ENCODE assay signal across 9 cellular contexts in genomic region chr14:65098586-65098985, GRCh38. TPM values are rescaled to one million over a fixed set of nuclear protein-coding genes. Genes with fewer than 3 reads are reported as not detected.
DNase-seq lines count a peak whose midpoint lies in the region; ATAC-seq and TF ChIP-seq lines count a peak whose summit lies in the region.
"Had no signal": no experiment of that assay in that cellular context is flagged by ENCODE, and none has a peak within 500 bp of the region (broad histone marks: within the 10 kb centered on the region; RNA-seq: fewer than 3 reads in every experiment).

No MANE protein-coding gene starts in this region.

- CTCF ChIA-PET in CD8-positive, alpha-beta T cell (lab: Charles Lee) = interaction anchor here (1.0 to 1.4 kb wide), 3 partner anchors 16 to 114 kb away, joined by 3 read pairs; no protein-coding TSS in a partner anchor
- CTCF ChIA-PET in naive thymus-derived CD4-positive, alpha-beta T cell (lab: Charles Lee) = no interaction called here

- peak overlapping the region; percentile 39 for H3K27ac ChIP-seq in CD8-positive, alpha-beta T cell (ENCODE audit: low read depth, low read length)
- H3K27ac ChIP-seq in naive thymus-derived CD4-positive, alpha-beta T cell (ENCODE audit: low read depth, low read length) = peak overlapping the region; percentile 65

- no peaks in the 10 kb centered on the region for H3K9me3 Mint-ChIP-seq in CD8-positive, alpha-beta T cell
- H3K9me3 Mint-ChIP-seq in naive thymus-derived CD4-positive, alpha-beta T cell = peaks cover 0 to 4% (median 0%) of the 10 kb centered on the region in 11 donors

- no peaks in the 10 kb centered on the region for H3K9me3 ChIP-seq in CD8-positive, alpha-beta T cell (ENCODE audit: low read length)
- H3K9me3 ChIP-seq in naive thymus-derived CD4-positive, alpha-beta T cell (ENCODE audit: control insufficient read depth in 2 of 3, low read length in 3 of 3) = no peaks in the 10 kb centered on the region
- no peaks in the 10 kb centered on the region for H3K9me3 ChIP-seq in MG63

- peaks cover 77% of the 10 kb centered on the region for H3K4me1 Mint-ChIP-seq in CD8-positive, alpha-beta T cell (ENCODE audit: low read depth)
- H3K4me1 Mint-ChIP-seq in naive thymus-derived CD4-positive, alpha-beta T cell = peaks cover 56 to 82% (median 79%) of the 10 kb centered on the region in 7 donors

- TF ChIP-seq CTCF in CD8-positive, alpha-beta T cell (IDR thresholded peaks at IDR 0.05) = no peak

- H3K27ac Mint-ChIP-seq in CD8-positive, alpha-beta T cell = peak overlapping the region; percentile 90
- peak overlapping the region; percentile 73 to 99 (median 92) for H3K27ac Mint-ChIP-seq in naive thymus-derived CD4-positive, alpha-beta T cell

- intact Hi-C loops in CD8-positive, alpha-beta T cell (cut with DNase I, micrococcal nuclease) = no loop called here
- intact Hi-C loops in naive thymus-derived CD4-positive, alpha-beta T cell (cut with micrococcal nuclease) = loop anchor here in 1 of 2 donors (1.0 to 5.0 kb wide), 3 partner anchors 14 to 184 kb away; partner anchors contain the start of gene CHURC1

- H3K4me3 ChIP-seq in CD8-positive, alpha-beta T cell (ENCODE audit: low read depth, low read length) = peak overlapping the region; percentile 40
- H3K4me3 ChIP-seq in naive thymus-derived CD4-positive, alpha-beta T cell (ENCODE audit: low read length) = peak overlapping the region; percentile 39
- no peak overlapping the region for H3K4me3 ChIP-seq in MG63

- peaks cover 67% of the 10 kb centered on the region for H3K36me3 Mint-ChIP-seq in CD8-positive, alpha-beta T cell
- peaks cover 4 to 49% (median 32%) of the 10 kb centered on the region in 5 donors for H3K36me3 Mint-ChIP-seq in naive thymus-derived CD4-positive, alpha-beta T cell

- no peak for ATAC-seq in CD8-positive, alpha-beta T cell
- no peak for ATAC-seq in naive thymus-derived CD4-positive, alpha-beta T cell
- no peak for ATAC-seq in GM21825 (IDR thresholded peaks at IDR 0.05; ENCODE audit: unreplicated experiment)

- peaks cover 67% of the 10 kb centered on the region for H3K4me1 ChIP-seq in CD8-positive, alpha-beta T cell (ENCODE audit: insufficient read depth, low read length)
- peaks cover 34 to 67% of the 10 kb centered on the region in 2 donors for H3K4me1 ChIP-seq in naive thymus-derived CD4-positive, alpha-beta T cell (ENCODE audit: control insufficient read depth in 2 of 2, insufficient read depth in 2 of 2, low read length in 2 of 2)

- H3K36me3 ChIP-seq in CD8-positive, alpha-beta T cell (ENCODE audit: insufficient read depth, low read length) = peaks cover 14% of the 10 kb centered on the region
- peaks cover under 1 to 18% (median 8%) of the 10 kb centered on the region in 3 experiments for H3K36me3 ChIP-seq in naive thymus-derived CD4-positive, alpha-beta T cell (ENCODE audit: control insufficient read depth in 2 of 3, insufficient read depth in 3 of 3, low read length in 3 of 3)
- H3K36me3 ChIP-seq in MG63 = peaks cover 25% of the 10 kb centered on the region

- DNase-seq in CD8-positive, alpha-beta T cell = no peak
- peak; percentile 86 for DNase-seq in MV-4-11 (lab: John Stamatoyannopoulos, UW)
- peak; percentile 59 for DNase-seq in central memory CD4-positive, alpha-beta T cell
- DNase-seq in naive thymus-derived CD4-positive, alpha-beta T cell = peak in 7 of 9 donors; percentile 43 to 67 (median 57)
- DNase-seq in amygdala (lab: John Stamatoyannopoulos, UW) = no peak
- no peak for DNase-seq in MG63
- DNase-seq in NCI-H226 = no peak
- DNase-seq: activated CD8-positive, alpha-beta memory T cell treated with anti-CD3 and anti-CD28 coated beads, Interleukin-2, amount 50 U/mL, for 48 hours had no signal

- POLR2A ChIA-PET in CD8-positive, alpha-beta T cell (lab: Charles Lee) = interaction anchor here (0.6 to 1.2 kb wide), 3 partner anchors 10 to 38 kb away, joined by 3 read pairs; no protein-coding TSS in a partner anchor
- POLR2A ChIA-PET in naive thymus-derived CD4-positive, alpha-beta T cell (lab: Charles Lee) = interaction anchor here (0.8 to 2.2 kb wide), 4 partner anchors 9 to 596 kb away, joined by 3 to 9 read pairs (median 4); no protein-coding TSS in a partner anchor

- H3K27me3 Mint-ChIP-seq in CD8-positive, alpha-beta T cell (ENCODE audit: low read depth) = no peaks in the 10 kb centered on the region
- peaks cover 0 to 3% (median 0%) of the 10 kb centered on the region in 5 donors for H3K27me3 Mint-ChIP-seq in naive thymus-derived CD4-positive, alpha-beta T cell

- H3K27me3 ChIP-seq in CD8-positive, alpha-beta T cell (ENCODE audit: insufficient read depth, low read length) = no peaks in the 10 kb centered on the region
- no peaks in the 10 kb centered on the region for H3K27me3 ChIP-seq in naive thymus-derived CD4-positive, alpha-beta T cell (ENCODE audit: control insufficient read depth in 2 of 2, insufficient read depth in 2 of 2, low read length in 2 of 2)
- no peaks in the 10 kb centered on the region for H3K27me3 ChIP-seq in MG63

- H3K4me3 Mint-ChIP-seq in CD8-positive, alpha-beta T cell = peak overlapping the region; percentile 81
- H3K4me3 Mint-ChIP-seq in naive thymus-derived CD4-positive, alpha-beta T cell = peak overlapping the region; percentile 67 to 93 (median 89)

RNA-seq across cellular contexts. Expression of gene MAX, which starts 3.7 kb away (rescaled TPM):
- total RNA-seq in CD8-positive, alpha-beta T cell = 100 to 1,000 TPM; 143 to 153 TPM
- total RNA-seq in naive thymus-derived CD4-positive, alpha-beta T cell = 100 to 1,000 TPM; 164 to 236 (median 202) TPM
- polyA plus RNA-seq in naive thymus-derived CD4-positive, alpha-beta T cell = 100 to 1,000 TPM; 145 to 158 TPM
- total RNA-seq in MG63 (2014; rRNA removed; shearing (Covaris generic); ENCODE audit: low replicate concordance) = 26.6 and 30.8 TPM in 2 replicates

Comparison
In these comparisons a context has a peak if more than half of its experiments do, and no peak if none do; other contexts are left out.
1. DNase-seq: peak in MV-4-11 (single experiment), central memory CD4-positive, alpha-beta T cell (single experiment) and naive thymus-derived CD4-positive, alpha-beta T cell (7 of 9); none in CD8-positive, alpha-beta T cell (0 of 7), amygdala (0 of 56), MG63 (single experiment) and NCI-H226 (single experiment).